Comparison of ENCODE assay signal across 8 cellular contexts in genomic region chr20:22371843-22372242, GRCh38.
DNase-seq lines count a peak whose midpoint lies in the region; ATAC-seq and TF ChIP-seq lines count a peak whose summit lies in the region.

No MANE protein-coding gene starts in this region.

- no peaks in the 10 kb centered on the region for H3K27me3 Mint-ChIP-seq in IgD-negative memory B cell

- H3K36me3 Mint-ChIP-seq in IgD-negative memory B cell: peaks cover 1% of the 10 kb centered on the region

- H3K27ac Mint-ChIP-seq in IgD-negative memory B cell: peak overlapping the region in 1 of 3 donors; percentile 50

- ATAC-seq in GM18498 (IDR thresholded peaks at IDR 0.05; ENCODE audit: unreplicated experiment) (peak; percentile 93), GM21619 (IDR thresholded peaks at IDR 0.05; ENCODE audit: unreplicated experiment) (peak; percentile 76)

- H3K4me3 ChIP-seq in astrocyte of the spinal cord (ENCODE audit: low read depth, low read length): no peak overlapping the region

- DNase-seq in astrocyte of the spinal cord (ENCODE audit: low read depth, low spot score) (peak; percentile 28), NCI-H1048 (lab: John Stamatoyannopoulos, UW) (no peak), NCI-H2081 (lab: John Stamatoyannopoulos, UW) (no peak), NCI-H1105 (lab: John Stamatoyannopoulos, UW) (no peak)
- DNase-seq in activated T-cell treated with anti-CD3 and anti-CD28 coated beads, Interleukin-2, amount 50 U/mL, for 1 hour: no peak

- peak overlapping the region in 3 of 4 donors; percentile 54 to 90 (median 82) for H3K4me3 Mint-ChIP-seq in IgD-negative memory B cell

- no peaks in the 10 kb centered on the region for H3K9me3 Mint-ChIP-seq in IgD-negative memory B cell

- TF ChIP-seq CTCF in astrocyte of the spinal cord (IDR thresholded peaks at IDR 0.05; ENCODE audit: low read depth, low read length): no peak

- H3K4me1 Mint-ChIP-seq in IgD-negative memory B cell: peaks cover 15 to 25% (median 23%) of the 10 kb centered on the region in 3 donors

- in situ Hi-C loops in astrocyte of the spinal cord (cut with HindIII; ENCODE audit: low sequenced_read_pairs): no loop called here
